2 cellular contexts compared by ENCODE assay signal in genomic region chr6:36566418-36566905, GRCh38.
TF ChIP-seq lines count a peak whose summit lies in the region.

No MANE protein-coding gene starts in this region.

TF ChIP-seq in HCT116, 20 proteins besides CTCF, POLR2A, EP300 and RAD21:
- TF ChIP-seq SRF (IDR thresholded peaks at IDR 0.05; ENCODE audit: low read depth) (no peak), ATF3 (IDR thresholded peaks at IDR 0.05) (no peak), CEBPB (IDR thresholded peaks at IDR 0.05; ENCODE audit: low read depth) (no peak), FOSL1 (IDR thresholded peaks at IDR 0.05; ENCODE audit: low read depth) (no peak), EZH2phosphoT487 (IDR thresholded peaks at IDR 0.05; ENCODE audit: borderline replicate concordance) (no peak), EGR1 (IDR thresholded peaks at IDR 0.05; ENCODE audit: low read depth) (no peak), ZBTB33 (IDR thresholded peaks at IDR 0.05; ENCODE audit: extremely low read depth, insufficient replicate concordance, low read length) (no peak), SP1 (IDR thresholded peaks at IDR 0.05; ENCODE audit: low read depth) (no peak), JUND (IDR thresholded peaks at IDR 0.05) (no peak), REST (IDR thresholded peaks at IDR 0.05; ENCODE audit: low read depth) (no peak), SIN3A (IDR thresholded peaks at IDR 0.05; ENCODE audit: low read depth) (no peak), YY1 (IDR thresholded peaks at IDR 0.05; ENCODE audit: extremely low read depth, insufficient replicate concordance, low read depth, low read length) (no peak), TCF7L2 (IDR thresholded peaks at IDR 0.05; ENCODE audit: borderline replicate concordance, extremely low read depth, insufficient read depth, insufficient read length) (no peak), MAX (IDR thresholded peaks at IDR 0.05) (no peak), ELF1 (IDR thresholded peaks at IDR 0.05; ENCODE audit: borderline replicate concordance, low read depth) (no peak), ZFX (IDR thresholded peaks at IDR 0.05) (no peak), ZNF274 (IDR thresholded peaks at IDR 0.05; ENCODE audit: low read depth, low read length) (no peak), POLR2AphosphoS5 (IDR thresholded peaks at IDR 0.05; ENCODE audit: low read depth, low read length) (no peak)
TF ChIP-seq in HCT116: peak in this region for 0.

TF ChIP-seq in HepG2, 621 proteins besides CTCF, POLR2A, EP300 and RAD21 (continues in another document):
- no peak for TF ChIP-seq RBAK (CRISPR knock-in tag; IDR thresholded peaks at IDR 0.05)
- no peak; the same call in 1 of the 2 replicates for TF ChIP-seq MXD1 (CRISPR knock-in tag; IDR thresholded peaks at IDR 0.05)
- no peak for TF ChIP-seq ZNF7 (CRISPR knock-in tag; IDR thresholded peaks at IDR 0.05)
- peak; percentile 65 for TF ChIP-seq FOXO1 (CRISPR knock-in tag; IDR thresholded peaks at IDR 0.05)
- TF ChIP-seq CEBPZ (IDR thresholded peaks at IDR 0.05; ENCODE audit: low read length): no peak
- TF ChIP-seq EED (CRISPR knock-in tag; IDR thresholded peaks at IDR 0.05): no peak
- no peak for TF ChIP-seq ZNF704 (CRISPR knock-in tag; IDR thresholded peaks at IDR 0.05; ENCODE audit: borderline replicate concordance)
- TF ChIP-seq SP1 (IDR thresholded peaks at IDR 0.05): no peak
- TF ChIP-seq SP1 (CRISPR knock-in tag; IDR thresholded peaks at IDR 0.05): no peak
- TF ChIP-seq HNF4G (IDR thresholded peaks at IDR 0.05; ENCODE audit: borderline replicate concordance, low read depth, low read length): peak; percentile 99
- TF ChIP-seq HNF4G (CRISPR knock-in tag; IDR thresholded peaks at IDR 0.05; ENCODE audit: borderline replicate concordance, low read depth): peak; percentile 97; the same call in 1 of the 2 replicates
- TF ChIP-seq SP140L (CRISPR knock-in tag; IDR thresholded peaks at IDR 0.05; ENCODE audit: borderline replicate concordance): no peak
- no peak for TF ChIP-seq ZNF101 (CRISPR knock-in tag; IDR thresholded peaks at IDR 0.05; ENCODE audit: borderline replicate concordance, low read depth)
- no peak for TF ChIP-seq ZSCAN22 (CRISPR knock-in tag; IDR thresholded peaks at IDR 0.05)
- peak; percentile 90 for TF ChIP-seq SAP130 (CRISPR knock-in tag; IDR thresholded peaks at IDR 0.05; ENCODE audit: low read depth)
- TF ChIP-seq SMAD1 (CRISPR knock-in tag; IDR thresholded peaks at IDR 0.05; ENCODE audit: borderline replicate concordance, low read depth): no peak
- no peak for TF ChIP-seq PBX2 (CRISPR knock-in tag; IDR thresholded peaks at IDR 0.05)
- TF ChIP-seq MIER3 (CRISPR knock-in tag; IDR thresholded peaks at IDR 0.05; ENCODE audit: borderline replicate concordance): 0 out of 2 replicates have a peak, but pooled peaks have one; percentile 65
- TF ChIP-seq ZMAT3 (CRISPR knock-in tag; conservative IDR thresholded peaks at IDR 0.05): no peak
- TF ChIP-seq CERS6 (CRISPR knock-in tag; IDR thresholded peaks at IDR 0.05): no peak
- no peak for TF ChIP-seq TAF1 (CRISPR knock-in tag; IDR thresholded peaks at IDR 0.05)
- TF ChIP-seq ARID5B (CRISPR knock-in tag; IDR thresholded peaks at IDR 0.05): peak; percentile 95
- no peak for TF ChIP-seq HHEX (CRISPR knock-in tag; IDR thresholded peaks at IDR 0.05)
- TF ChIP-seq TBX2 (CRISPR knock-in tag; IDR thresholded peaks at IDR 0.05; ENCODE audit: borderline replicate concordance): peak; percentile 59; the same call in 1 of the 2 replicates
- TF ChIP-seq ZNF792 (CRISPR knock-in tag; IDR thresholded peaks at IDR 0.05): peak; percentile 23; the same call in 1 of the 2 replicates
- no peak for TF ChIP-seq ZNF260 (CRISPR knock-in tag; IDR thresholded peaks at IDR 0.05; ENCODE audit: borderline replicate concordance, low read depth)
- peak; percentile 80 for TF ChIP-seq ZBTB34 (CRISPR knock-in tag; IDR thresholded peaks at IDR 0.05)
- no peak for TF ChIP-seq ZNF557 (CRISPR knock-in tag; IDR thresholded peaks at IDR 0.05)
- TF ChIP-seq ATF3 (CRISPR knock-in tag; IDR thresholded peaks at IDR 0.05): peak; percentile 35; the same call in 1 of the 2 replicates
- TF ChIP-seq KLF9 (CRISPR knock-in tag; IDR thresholded peaks at IDR 0.05; ENCODE audit: low read depth): no peak
- peak; percentile 88 for TF ChIP-seq MAX (IDR thresholded peaks at IDR 0.05)
- no peak for TF ChIP-seq SETDB1 (CRISPR knock-in tag; IDR thresholded peaks at IDR 0.05; ENCODE audit: borderline replicate concordance)
- TF ChIP-seq BHLHE40 (IDR thresholded peaks at IDR 0.05; ENCODE audit: low read length): peak; percentile 73; the same call in 1 of the 2 replicates
- TF ChIP-seq ZNF17 (CRISPR knock-in tag; IDR thresholded peaks at IDR 0.05): no peak
- peak; percentile 63; the same call in 1 of the 2 replicates for TF ChIP-seq ETV5 (CRISPR knock-in tag; IDR thresholded peaks at IDR 0.05; ENCODE audit: borderline replicate concordance)
- TF ChIP-seq ZNF275 (CRISPR knock-in tag; IDR thresholded peaks at IDR 0.05; ENCODE audit: borderline replicate concordance): peak; percentile 67; the same call in 1 of the 2 replicates
- TF ChIP-seq ZNF574 (CRISPR knock-in tag; IDR thresholded peaks at IDR 0.05): peak; percentile 71
- TF ChIP-seq ZNF251 (CRISPR knock-in tag; IDR thresholded peaks at IDR 0.05): no peak
- TF ChIP-seq ZNF235 (CRISPR knock-in tag; IDR thresholded peaks at IDR 0.05; ENCODE audit: borderline replicate concordance): no peak
